18 cellular contexts compared by ENCODE assay signal in genomic region chr12:123073962-123074801, GRCh38.
A peak's percentile ranks its signal among the peaks of the same experiment; 100 is the strongest.
DNase-seq lines count a peak whose midpoint lies in the region; ATAC-seq, FAIRE-seq and TF ChIP-seq lines count a peak whose summit lies in the region.
"Had no signal": no experiment of that assay in that cellular context is flagged by ENCODE, and none has a peak within 500 bp of the region (broad histone marks: within the 10 kb centered on the region; RNA-seq: fewer than 3 reads in every experiment).

No MANE protein-coding gene starts in this region.

- no peaks in the 10 kb centered on the region for H3K27me3 ChIP-seq in CD4-positive, alpha-beta T cell (ENCODE audit: control insufficient read depth, insufficient read depth, low read length)
- H3K27me3 ChIP-seq in naive thymus-derived CD4-positive, alpha-beta T cell (ENCODE audit: control insufficient read depth in 2 of 2, insufficient read depth in 2 of 2, low read length in 2 of 2): no peaks in the 10 kb centered on the region

- no peak for FAIRE-seq in GM19239 (lab: Jason Lieb, UNC)
- FAIRE-seq: endothelial cell of umbilical vein had no signal

- no peaks in the 10 kb centered on the region for H3K36me3 ChIP-seq in naive thymus-derived CD4-positive, alpha-beta T cell (ENCODE audit: control insufficient read depth in 2 of 3, insufficient read depth in 3 of 3, low read length in 3 of 3)

- peaks cover 23 to 30% of the 10 kb centered on the region in 2 donors for H3K4me1 ChIP-seq in naive thymus-derived CD4-positive, alpha-beta T cell (ENCODE audit: control insufficient read depth in 2 of 2, insufficient read depth in 2 of 2, low read length in 2 of 2)

- POLR2A ChIA-PET in activated CD4-positive, alpha-beta T cell treated with anti-CD3 and anti-CD28 coated beads, Interleukin-2, amount 10 ng/mL, durations not matched to agents 7 days and 5 days (lab: Charles Lee): interaction anchor here (1.5 kb wide), 1 partner anchor 9 kb away, joined by 5 read pairs; no protein-coding TSS in a partner anchor
- POLR2A ChIA-PET in CD4-positive, alpha-beta T cell (lab: Charles Lee): interaction anchor here (0.7 to 3.2 kb wide), 15 partner anchors 8 to 238 kb away, joined by 3 to 57 read pairs (median 5); partner anchors contain the start of genes MPHOSPH9, MTRFR, OGFOD2 and PITPNM2
- POLR2A ChIA-PET in naive thymus-derived CD4-positive, alpha-beta T cell (lab: Charles Lee): interaction anchor here (1.0 to 5.5 kb wide), 21 partner anchors 9 to 180 kb away, joined by 3 to 79 read pairs (median 7); partner anchors contain the start of genes ARL6IP4, MPHOSPH9, MTRFR and OGFOD2

- peak overlapping the region; percentile 65 for H3K4me3 ChIP-seq in naive thymus-derived CD4-positive, alpha-beta T cell (ENCODE audit: low read length)
- H3K4me3 ChIP-seq: coronary artery had no signal

- peaks cover 2% of the 10 kb centered on the region for H3K36me3 Mint-ChIP-seq in activated CD4-positive, alpha-beta T cell treated with anti-CD3 and anti-CD28 coated beads, Interleukin-2, amount 10 ng/mL, durations not matched to agents 7 days and 5 days (ENCODE audit: low read depth)
- no peaks in the 10 kb centered on the region for H3K36me3 Mint-ChIP-seq in CD4-positive, alpha-beta T cell (ENCODE audit: low read depth)
- no peaks in the 10 kb centered on the region for H3K36me3 Mint-ChIP-seq in activated T-helper 2 cell treated with anti-CD3 and anti-CD28 coated beads, Interferon-gamma antibody, Interleukin-2, Interleukin-4, amounts not matched to agents 10 μg/mL and 5 μg/mL and 100 μg/mL, durations not matched to agents 14 hours and 24 hours and 36 hours (ENCODE audit: low read depth)
- peaks cover 0 to 3% (median 0%) of the 10 kb centered on the region in 5 donors for H3K36me3 Mint-ChIP-seq in naive thymus-derived CD4-positive, alpha-beta T cell
- H3K36me3 Mint-ChIP-seq: CD14-positive monocyte, mesothelial cell of epicardium, type B pancreatic cell had no signal

- ATAC-seq in CD4-positive, alpha-beta T cell (ENCODE audit: poor library complexity): no peak
- no peak for ATAC-seq in naive thymus-derived CD4-positive, alpha-beta T cell

- H3K27ac ChIP-seq in CD4-positive, alpha-beta T cell (ENCODE audit: low read depth, low read length): no peak overlapping the region
- H3K27ac ChIP-seq in naive thymus-derived CD4-positive, alpha-beta T cell (ENCODE audit: low read depth, low read length): peak overlapping the region; percentile 74
- H3K27ac ChIP-seq: coronary artery had no signal

- no peaks in the 10 kb centered on the region for H3K9me3 ChIP-seq in CD4-positive, alpha-beta T cell (ENCODE audit: control insufficient read depth, low read length)
- H3K9me3 ChIP-seq in naive thymus-derived CD4-positive, alpha-beta T cell (ENCODE audit: control insufficient read depth in 2 of 3, low read length in 3 of 3): no peaks in the 10 kb centered on the region

- DNase-seq in activated CD4-positive, alpha-beta T cell treated with anti-CD3 and anti-CD28 coated beads, Interleukin-2, amount 10 ng/mL, durations not matched to agents 7 days and 5 days: no peak
- no peak for DNase-seq in activated CD4-positive, alpha-beta T cell treated with anti-CD3 and anti-CD28 coated beads, Interleukin-2, amount 50 U/mL, for 48 hours
- no peak for DNase-seq in CD4-positive, alpha-beta T cell
- DNase-seq in activated T-helper 2 cell treated with anti-CD3 and anti-CD28 coated beads, Interferon-gamma antibody, Interleukin-2, Interleukin-4, amounts not matched to agents 10 μg/mL and 5 μg/mL and 100 μg/mL, durations not matched to agents 14 hours and 24 hours and 36 hours (ENCODE audit: low spot score): no peak
- no peak for DNase-seq in naive thymus-derived CD4-positive, alpha-beta T cell
- DNase-seq in GM19239 (ENCODE audit: insufficient read length, low spot score): no peak
- no peak for DNase-seq in G401 (ENCODE audit: low spot score)
- DNase-seq in effector CD4-positive, alpha-beta T cell: no peak
- DNase-seq: activated CD4-positive, alpha-beta memory T cell treated with anti-CD3 and anti-CD28 coated beads, Interleukin-2, amount 10 ng/mL, durations not matched to agents 7 days and 5 days; DMS79; GOT3; MM.1S; retina had no signal

- CTCF ChIA-PET in activated CD4-positive, alpha-beta T cell treated with anti-CD3 and anti-CD28 coated beads, Interleukin-2, amount 10 ng/mL, durations not matched to agents 7 days and 5 days (lab: Charles Lee): interaction anchor here (0.5 to 2.0 kb wide), 13 partner anchors 11 to 99 kb away, joined by 3 to 10 read pairs (median 4); partner anchors contain the start of genes OGFOD2 and PITPNM2
- CTCF ChIA-PET in CD4-positive, alpha-beta T cell (lab: Charles Lee): interaction anchor here (1.0 to 2.8 kb wide), 3 partner anchors 42 to 168 kb away, joined by 3 to 10 read pairs (median 9); no protein-coding TSS in a partner anchor
- CTCF ChIA-PET in naive thymus-derived CD4-positive, alpha-beta T cell (lab: Charles Lee): interaction anchor here (0.6 to 4.0 kb wide), 16 partner anchors 8 to 301 kb away, joined by 3 to 35 read pairs (median 6); partner anchors contain the start of genes MPHOSPH9, MTRFR and PITPNM2

- in situ Hi-C loops in G401 (cut with HindIII; ENCODE audit: low sequenced_read_pairs): no loop called here

- peaks cover 53% of the 10 kb centered on the region for H3K4me1 Mint-ChIP-seq in activated CD4-positive, alpha-beta T cell treated with anti-CD3 and anti-CD28 coated beads, Interleukin-2, amount 10 ng/mL, durations not matched to agents 7 days and 5 days
- H3K4me1 Mint-ChIP-seq in CD4-positive, alpha-beta T cell (ENCODE audit: low read depth): peaks cover 66% of the 10 kb centered on the region
- H3K4me1 Mint-ChIP-seq in activated T-helper 2 cell treated with anti-CD3 and anti-CD28 coated beads, Interferon-gamma antibody, Interleukin-2, Interleukin-4, amounts not matched to agents 10 μg/mL and 5 μg/mL and 100 μg/mL, durations not matched to agents 14 hours and 24 hours and 36 hours (ENCODE audit: low read depth): peaks cover 43% of the 10 kb centered on the region
- H3K4me1 Mint-ChIP-seq in naive thymus-derived CD4-positive, alpha-beta T cell: peaks cover 44 to 86% (median 74%) of the 10 kb centered on the region in 7 donors

- TF ChIP-seq CTCF in CD4-positive, alpha-beta T cell (IDR thresholded peaks at IDR 0.05): no peak

- H3K27me3 Mint-ChIP-seq in activated CD4-positive, alpha-beta T cell treated with anti-CD3 and anti-CD28 coated beads, Interleukin-2, amount 10 ng/mL, durations not matched to agents 7 days and 5 days: no peaks in the 10 kb centered on the region
- no peaks in the 10 kb centered on the region for H3K27me3 Mint-ChIP-seq in CD4-positive, alpha-beta T cell
- no peaks in the 10 kb centered on the region for H3K27me3 Mint-ChIP-seq in activated T-helper 2 cell treated with anti-CD3 and anti-CD28 coated beads, Interferon-gamma antibody, Interleukin-2, Interleukin-4, amounts not matched to agents 10 μg/mL and 5 μg/mL and 100 μg/mL, durations not matched to agents 14 hours and 24 hours and 36 hours (ENCODE audit: low read depth)
- no peaks in the 10 kb centered on the region for H3K27me3 Mint-ChIP-seq in naive thymus-derived CD4-positive, alpha-beta T cell
- H3K27me3 Mint-ChIP-seq: activated CD4-positive, alpha-beta memory T cell treated with anti-CD3 and anti-CD28 coated beads, Interleukin-2, amount 10 ng/mL, durations not matched to agents 7 days and 5 days had no signal

- intact Hi-C loops in CD4-positive, alpha-beta T cell (cut with DNase I, micrococcal nuclease): loop anchor here (2.0 kb wide), 4 partner anchors 29 to 159 kb away; partner anchors contain the start of genes MPHOSPH9 (in 1 of the 2), MTRFR (in 1 of the 2) and PITPNM2 (in 1 of the 2)
- intact Hi-C loops in activated T-helper 2 cell treated with anti-CD3 and anti-CD28 coated beads, Interferon-gamma antibody, Interleukin-2, Interleukin-4, amounts not matched to agents 10 μg/mL and 5 μg/mL and 100 μg/mL, durations not matched to agents 14 hours and 24 hours and 36 hours (cut with micrococcal nuclease): no loop called here
- intact Hi-C loops in naive thymus-derived CD4-positive, alpha-beta T cell (cut with micrococcal nuclease): no loop called here

- no peaks in the 10 kb centered on the region for H3K9me3 Mint-ChIP-seq in activated CD4-positive, alpha-beta T cell treated with anti-CD3 and anti-CD28 coated beads, Interleukin-2, amount 10 ng/mL, durations not matched to agents 7 days and 5 days
- no peaks in the 10 kb centered on the region for H3K9me3 Mint-ChIP-seq in CD4-positive, alpha-beta T cell
- H3K9me3 Mint-ChIP-seq in activated T-helper 2 cell treated with anti-CD3 and anti-CD28 coated beads, Interferon-gamma antibody, Interleukin-2, Interleukin-4, amounts not matched to agents 10 μg/mL and 5 μg/mL and 100 μg/mL, durations not matched to agents 14 hours and 24 hours and 36 hours: no peaks in the 10 kb centered on the region
- no peaks in the 10 kb centered on the region for H3K9me3 Mint-ChIP-seq in naive thymus-derived CD4-positive, alpha-beta T cell
- H3K9me3 Mint-ChIP-seq: activated CD4-positive, alpha-beta memory T cell treated with anti-CD3 and anti-CD28 coated beads, Interleukin-2, amount 10 ng/mL, durations not matched to agents 7 days and 5 days; CD14-positive monocyte; mesothelial cell of epicardium; type B pancreatic cell had no signal

- H3K4me3 Mint-ChIP-seq in activated CD4-positive, alpha-beta T cell treated with anti-CD3 and anti-CD28 coated beads, Interleukin-2, amount 10 ng/mL, durations not matched to agents 7 days and 5 days: peak overlapping the region; percentile 79
- H3K4me3 Mint-ChIP-seq in CD4-positive, alpha-beta T cell: peak overlapping the region; percentile 81
- peak overlapping the region; percentile 83 for H3K4me3 Mint-ChIP-seq in activated T-helper 2 cell treated with anti-CD3 and anti-CD28 coated beads, Interferon-gamma antibody, Interleukin-2, Interleukin-4, amounts not matched to agents 10 μg/mL and 5 μg/mL and 100 μg/mL, durations not matched to agents 14 hours and 24 hours and 36 hours (ENCODE audit: low read depth)
- H3K4me3 Mint-ChIP-seq in naive thymus-derived CD4-positive, alpha-beta T cell: peak overlapping the region; percentile 88 to 97 (median 92)
- H3K4me3 Mint-ChIP-seq: CD14-positive monocyte, mesothelial cell of epicardium, type B pancreatic cell had no signal

- peak overlapping the region; percentile 91 for H3K27ac Mint-ChIP-seq in activated CD4-positive, alpha-beta T cell treated with anti-CD3 and anti-CD28 coated beads, Interleukin-2, amount 10 ng/mL, durations not matched to agents 7 days and 5 days
- H3K27ac Mint-ChIP-seq in CD4-positive, alpha-beta T cell: peak overlapping the region; percentile 90
- H3K27ac Mint-ChIP-seq in activated T-helper 2 cell treated with anti-CD3 and anti-CD28 coated beads, Interferon-gamma antibody, Interleukin-2, Interleukin-4, amounts not matched to agents 10 μg/mL and 5 μg/mL and 100 μg/mL, durations not matched to agents 14 hours and 24 hours and 36 hours: no peak overlapping the region
- H3K27ac Mint-ChIP-seq in naive thymus-derived CD4-positive, alpha-beta T cell: peak overlapping the region in 8 of 9 donors; percentile 89 to 99 (median 97)
- H3K27ac Mint-ChIP-seq: mesothelial cell of epicardium, type B pancreatic cell had no signal

Comparison
In these comparisons a context has a peak if more than half of its experiments do, and no peak if none do; other contexts are left out.
1. intact Hi-C loops: an anchor here in CD4-positive, alpha-beta T cell (2.0 kb wide); none called in activated T-helper 2 cell treated with anti-CD3 and anti-CD28 coated beads, Interferon-gamma antibody, Interleukin-2, Interleukin-4, amounts not matched to agents 10 μg/mL and 5 μg/mL and 100 μg/mL, durations not matched to agents 14 hours and 24 hours and 36 hours and naive thymus-derived CD4-positive, alpha-beta T cell.